Comparison of ENCODE assay signal across 12 cellular contexts in genomic region chr1:184866582-184866981, GRCh38.
DNase-seq lines count a peak whose midpoint lies in the region; ATAC-seq and TF ChIP-seq lines count a peak whose summit lies in the region.
"Had no signal": no experiment of that assay in that cellular context is flagged by ENCODE, and none has a peak within 500 bp of the region (broad histone marks: within the 10 kb centered on the region; RNA-seq: fewer than 3 reads in every experiment).

No MANE protein-coding gene starts in this region.

- H3K27me3 ChIP-seq in Peyer's patch (no peaks in the 10 kb centered on the region), rectal smooth muscle tissue (ENCODE audit: control insufficient read depth, insufficient read depth, low read length) (no peaks in the 10 kb centered on the region), WERI-Rb-1 (ENCODE audit: insufficient read depth, low read depth, severe bottlenecking) (no peaks in the 10 kb centered on the region)
- H3K27me3 ChIP-seq: right atrium auricular region had no signal

- peaks cover 0 to 5% (median 2%) of the 10 kb centered on the region in 4 donors for H3K4me1 ChIP-seq in Peyer's patch
- peaks cover 14% of the 10 kb centered on the region for H3K4me1 ChIP-seq in rectal smooth muscle tissue (ENCODE audit: control insufficient read depth, insufficient read depth, low read length)

- H3K9ac ChIP-seq in rectal smooth muscle tissue (ENCODE audit: low read length) = no peak overlapping the region

- no peaks in the 10 kb centered on the region for H3K36me3 ChIP-seq in Peyer's patch
- H3K36me3 ChIP-seq in rectal smooth muscle tissue (ENCODE audit: control insufficient read depth, insufficient read depth, low read length) = no peaks in the 10 kb centered on the region
- no peaks in the 10 kb centered on the region for H3K36me3 ChIP-seq in WERI-Rb-1

- ATAC-seq in GM19395 (IDR thresholded peaks at IDR 0.05; ENCODE audit: unreplicated experiment) (peak; percentile 26), HG02678 (IDR thresholded peaks at IDR 0.05; ENCODE audit: unreplicated experiment) (peak; percentile 31)

- DNase-seq in Peyer's patch = no peak
- no peak for DNase-seq in WERI-Rb-1
- DNase-seq in DMS153 (lab: John Stamatoyannopoulos, UW) = no peak
- no peak for DNase-seq in stimulated activated CD4-positive, alpha-beta T cell treated with anti-CD3 and anti-CD28 coated beads, Interleukin-2, amount 100 ng/mL, for 48 hours
- no peak for DNase-seq in D341Med (ENCODE audit: low spot score)
- DNase-seq: dorsolateral prefrontal cortex, NCI-H345, substantia nigra had no signal

- no peaks in the 10 kb centered on the region for H3K9me3 ChIP-seq in Peyer's patch
- no peaks in the 10 kb centered on the region for H3K9me3 ChIP-seq in WERI-Rb-1 (ENCODE audit: severe bottlenecking)
- H3K9me3 ChIP-seq: right atrium auricular region had no signal

- H3K4me3 ChIP-seq in Peyer's patch (no peak overlapping the region), rectal smooth muscle tissue (ENCODE audit: low read length) (no peak overlapping the region), WERI-Rb-1 (ENCODE audit: low read depth, low read length) (no peak overlapping the region)
- H3K4me3 ChIP-seq: dorsolateral prefrontal cortex, right atrium auricular region had no signal

- TF ChIP-seq CTCF in Peyer's patch (IDR thresholded peaks at IDR 0.05) = no peak
- TF ChIP-seq CTCF in WERI-Rb-1 (IDR thresholded peaks at IDR 0.05; ENCODE audit: low read depth, low read length) = no peak

- H3K27ac ChIP-seq in Peyer's patch (peak overlapping the region; percentile 50 to 78 (median 62)), rectal smooth muscle tissue (ENCODE audit: low read depth, low read length) (peak overlapping the region; percentile 63), WERI-Rb-1 (no peak overlapping the region)

- no peak for TF ChIP-seq POLR2A in Peyer's patch (IDR thresholded peaks at IDR 0.05)
